1 cellular context compared by ENCODE assay signal in genomic region chr6:109452181-109452580, GRCh38.
TF ChIP-seq lines count a peak whose summit lies in the region.

No MANE protein-coding gene starts in this region.

TF ChIP-seq in IMR-90, 13 proteins besides CTCF, POLR2A, EP300 and RAD21:
- TF ChIP-seq NFE2L2 (IDR thresholded peaks at IDR 0.05; ENCODE audit: low read depth, low read length): no peak
- no peak for TF ChIP-seq RCOR1 (IDR thresholded peaks at IDR 0.05; ENCODE audit: insufficient replicate concordance, low read length)
- no peak for TF ChIP-seq MAFK (IDR thresholded peaks at IDR 0.05; ENCODE audit: low read depth, low read length)
- no peak for TF ChIP-seq ELK1 (IDR thresholded peaks at IDR 0.05; ENCODE audit: borderline replicate concordance, low read depth, low read length)
- TF ChIP-seq CEBPB (IDR thresholded peaks at IDR 0.05; ENCODE audit: low read depth, low read length): no peak
- TF ChIP-seq RFX5 (IDR thresholded peaks at IDR 0.05; ENCODE audit: low read depth, low read length): no peak
- TF ChIP-seq BHLHE40 (IDR thresholded peaks at IDR 0.05; ENCODE audit: low read depth, low read length): no peak
- TF ChIP-seq FOS (IDR thresholded peaks at IDR 0.05; ENCODE audit: low read depth, low read length): no peak
- TF ChIP-seq USF2 (IDR thresholded peaks at IDR 0.05; ENCODE audit: low read depth, low read length): no peak
- TF ChIP-seq SMC3 (IDR thresholded peaks at IDR 0.05; ENCODE audit: low read depth, low read length): no peak
- TF ChIP-seq CHD1 (IDR thresholded peaks at IDR 0.05; ENCODE audit: low read depth, low read length): no peak
- TF ChIP-seq MAZ (IDR thresholded peaks at IDR 0.05; ENCODE audit: borderline replicate concordance, low read depth, low read length): no peak
- TF ChIP-seq MXI1 (IDR thresholded peaks at IDR 0.05; ENCODE audit: borderline replicate concordance, low read depth, low read length): no peak
